In the genomic region with DNA sequence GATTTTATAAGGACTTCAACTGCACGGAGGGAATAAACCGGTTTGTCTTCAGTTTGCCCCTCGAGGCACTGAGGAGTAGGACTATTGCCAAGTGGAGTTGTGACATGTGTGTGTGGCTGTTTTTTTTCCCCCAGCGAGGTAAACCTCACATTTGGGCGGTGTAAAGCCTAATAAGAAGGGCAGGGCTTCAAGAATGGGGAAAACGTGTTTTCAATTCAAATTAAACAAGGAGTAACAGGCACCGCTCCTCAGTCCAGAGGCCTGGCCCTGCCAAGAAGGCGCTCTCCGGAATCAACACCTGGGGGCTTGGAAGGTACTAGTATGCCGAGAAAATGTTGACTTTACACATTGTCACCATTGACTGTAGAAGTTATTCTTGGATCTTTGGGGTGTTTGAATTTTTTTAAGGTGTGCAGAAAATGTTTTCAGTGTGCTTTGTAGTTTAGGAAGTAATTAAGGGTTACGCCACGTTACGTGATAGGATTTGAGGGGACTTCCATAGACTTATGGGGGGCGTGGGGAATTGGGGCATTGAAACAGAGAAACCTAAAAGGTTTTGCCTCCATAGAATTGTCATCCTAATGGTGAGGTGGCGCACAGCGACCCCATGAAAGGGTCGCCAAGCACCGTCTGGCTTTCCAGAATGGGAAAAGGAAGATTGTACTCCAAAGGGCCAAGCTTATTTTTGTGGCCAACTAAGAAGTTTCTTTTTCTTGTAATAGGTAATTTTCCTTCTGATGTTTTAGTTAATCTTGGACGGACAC, we compare ENCODE assay signal across 8 cellular contexts. TPM values are rescaled to one million over a fixed set of nuclear protein-coding genes. Genes with fewer than 3 reads are reported as not detected.
A peak's percentile ranks its signal among the peaks of the same experiment; 100 is the strongest.
DNase-seq lines count a peak whose midpoint lies in the region; ATAC-seq and TF ChIP-seq lines count a peak whose summit lies in the region.

No MANE protein-coding gene starts in this region.

- no peak for DNase-seq in CD4-positive, alpha-beta memory T cell
- DNase-seq in PC-9 (peak; percentile 76 to 87), epithelial cell of prostate (ENCODE audit: low read depth, low spot score) (peak; percentile 33), neural crest cell (ENCODE audit: low read depth, low spot score) (no peak), cortex of kidney (lab: John Stamatoyannopoulos, UW) (no peak)

- H3K27me3 Mint-ChIP-seq in CD4-positive, alpha-beta memory T cell, result peaks cover 17 to 18% of the 10 kb centered on the region in 2 donors
- peaks cover 24% of the 10 kb centered on the region for H3K27me3 Mint-ChIP-seq in neural crest cell (ENCODE audit: low read depth)

- H3K4me3 ChIP-seq in CD4-positive, alpha-beta memory T cell (ENCODE audit: low read length in 2 of 2), result no peak overlapping the region
- peak overlapping the region; percentile 88 for H3K4me3 ChIP-seq in PC-9

- no peaks in the 10 kb centered on the region for H4K20me1 ChIP-seq in PC-9 (ENCODE audit: insufficient read depth)

- H3K27ac ChIP-seq in CD4-positive, alpha-beta memory T cell (ENCODE audit: low read depth, low read length), result no peak overlapping the region
- H3K27ac ChIP-seq in PC-9, result peak overlapping the region; percentile 78
- peak overlapping the region; percentile 95 for H3K27ac ChIP-seq in epithelial cell of prostate

- BruUV-seq in PC-9 (replicated peaks; lab: Mats Ljungman, UMichigan), result no TSS peak

- no peaks in the 10 kb centered on the region for H3K9me3 ChIP-seq in CD4-positive, alpha-beta memory T cell (ENCODE audit: control insufficient read depth in 1 of 2, low read length in 2 of 2)
- H3K9me3 ChIP-seq in PC-9 (ENCODE audit: insufficient read depth, low read depth), result peaks cover 6% of the 10 kb centered on the region; the same call in 1 of the 2 replicates

- H3K9me2 ChIP-seq in PC-9 (ENCODE audit: insufficient read depth), result no peaks in the 10 kb centered on the region

- peak overlapping the region; percentile 23 to 82 (median 71) for H3K4me3 Mint-ChIP-seq in CD4-positive, alpha-beta memory T cell
- peak overlapping the region; percentile 94 for H3K4me3 Mint-ChIP-seq in neural crest cell

- H3K4me2 ChIP-seq in PC-9, result peak overlapping the region; percentile 85

- peaks cover 21% of the 10 kb centered on the region; the same call in 1 of the 2 replicates for H3K79me2 ChIP-seq in PC-9 (ENCODE audit: low read depth)

- peaks cover 6 to 20% (median 10%) of the 10 kb centered on the region in 4 donors for H3K4me1 Mint-ChIP-seq in CD4-positive, alpha-beta memory T cell
- peaks cover 61% of the 10 kb centered on the region for H3K4me1 Mint-ChIP-seq in neural crest cell

- H3K36me3 Mint-ChIP-seq in CD4-positive, alpha-beta memory T cell, result no peaks in the 10 kb centered on the region
- no peaks in the 10 kb centered on the region for H3K36me3 Mint-ChIP-seq in neural crest cell (ENCODE audit: low read depth)

- peaks cover 0 to 2% (median 0%) of the 10 kb centered on the region in 8 donors for H3K9me3 Mint-ChIP-seq in CD4-positive, alpha-beta memory T cell
- no peaks in the 10 kb centered on the region for H3K9me3 Mint-ChIP-seq in neural crest cell

- H3K36me3 ChIP-seq in CD4-positive, alpha-beta memory T cell (ENCODE audit: insufficient read depth, low read length), result no peaks in the 10 kb centered on the region
- H3K36me3 ChIP-seq in PC-9 (ENCODE audit: low read depth), result no peaks in the 10 kb centered on the region

- ATAC-seq in GM18909 (IDR thresholded peaks at IDR 0.05; ENCODE audit: poor library complexity, unreplicated experiment) (no peak), GM18517 (IDR thresholded peaks at IDR 0.05; ENCODE audit: unreplicated experiment) (no peak), GM18867 (IDR thresholded peaks at IDR 0.05; ENCODE audit: unreplicated experiment) (no peak)

- CTCF ChIA-PET in CD4-positive, alpha-beta memory T cell (lab: Charles Lee; ENCODE audit: partially characterized antibody), result no interaction called here
- CTCF ChIA-PET in PC-9 (lab: Charles Lee), result no interaction called here

- no peaks in the 10 kb centered on the region for H3K27me3 ChIP-seq in CD4-positive, alpha-beta memory T cell (ENCODE audit: insufficient read depth, low read length)
- H3K27me3 ChIP-seq in PC-9 (ENCODE audit: insufficient read depth, low read depth), result no peaks in the 10 kb centered on the region

- H3K4me1 ChIP-seq in CD4-positive, alpha-beta memory T cell (ENCODE audit: insufficient read depth, low read length), result no peaks in the 10 kb centered on the region
- peaks cover 41% of the 10 kb centered on the region for H3K4me1 ChIP-seq in PC-9 (replicated peaks; ENCODE audit: insufficient read depth)

- intact Hi-C loops in CD4-positive, alpha-beta memory T cell (cut with micrococcal nuclease), result no loop called here
- intact Hi-C loops in PC-9 (cut with micrococcal nuclease; ENCODE audit: unreplicated experiment), result loop anchor here (1.0 to 5.0 kb wide), 2 partner anchors 76 to 155 kb away; partner anchors contain the start of genes NMBR and VTA1

- POLR2A ChIA-PET in CD4-positive, alpha-beta memory T cell (lab: Charles Lee; ENCODE audit: partially characterized antibody), result no interaction called here
- POLR2A ChIA-PET in PC-9 (lab: Charles Lee; ENCODE audit: unreplicated experiment), result no interaction called here

- no peak overlapping the region for H3K27ac Mint-ChIP-seq in CD4-positive, alpha-beta memory T cell
- peak overlapping the region; percentile 83 for H3K27ac Mint-ChIP-seq in neural crest cell (ENCODE audit: unreplicated experiment)

- peak overlapping the region; percentile 89 for H2AFZ ChIP-seq in PC-9

- TF ChIP-seq CTCF in PC-9 (conservative IDR thresholded peaks at IDR 0.05) (no peak), neural crest cell (conservative IDR thresholded peaks at IDR 0.05) (no peak)

- peaks cover 26% of the 10 kb centered on the region for H3F3A ChIP-seq in PC-9 (ENCODE audit: insufficient read depth, low read depth)

RNA-seq across cellular contexts. Expression of gene ADGRG6, which starts 0.8 kb away (rescaled TPM):
- total RNA-seq in CD4-positive, alpha-beta memory T cell, result under 1 TPM; 0.22 to 0.47 TPM
- not detected for polyA plus RNA-seq in CD4-positive, alpha-beta memory T cell
- 24.0 and 30.3 TPM in 2 replicates for total RNA-seq in PC-9 (2021)
- 78.9 and 83.2 TPM in 2 replicates for total RNA-seq in neural crest cell

Comparison
In these comparisons a context has a peak if more than half of its experiments do, and no peak if none do; other contexts are left out.
1. DNase-seq: peak in PC-9 (2 of 2) and epithelial cell of prostate (single experiment); none in CD4-positive, alpha-beta memory T cell (0 of 5), neural crest cell (single experiment) and cortex of kidney (single experiment).
2. RNA of gene ADGRG6, which starts 0.8 kb away (total RNA-seq): 78.9 to 83.2 TPM in neural crest cell and 24.0 to 30.3 TPM in PC-9; 0.22 to 0.47 TPM in CD4-positive, alpha-beta memory T cell; every median in the first group is over 10 times any median in the second.